8 cellular contexts compared by ENCODE assay signal in the genomic region with DNA sequence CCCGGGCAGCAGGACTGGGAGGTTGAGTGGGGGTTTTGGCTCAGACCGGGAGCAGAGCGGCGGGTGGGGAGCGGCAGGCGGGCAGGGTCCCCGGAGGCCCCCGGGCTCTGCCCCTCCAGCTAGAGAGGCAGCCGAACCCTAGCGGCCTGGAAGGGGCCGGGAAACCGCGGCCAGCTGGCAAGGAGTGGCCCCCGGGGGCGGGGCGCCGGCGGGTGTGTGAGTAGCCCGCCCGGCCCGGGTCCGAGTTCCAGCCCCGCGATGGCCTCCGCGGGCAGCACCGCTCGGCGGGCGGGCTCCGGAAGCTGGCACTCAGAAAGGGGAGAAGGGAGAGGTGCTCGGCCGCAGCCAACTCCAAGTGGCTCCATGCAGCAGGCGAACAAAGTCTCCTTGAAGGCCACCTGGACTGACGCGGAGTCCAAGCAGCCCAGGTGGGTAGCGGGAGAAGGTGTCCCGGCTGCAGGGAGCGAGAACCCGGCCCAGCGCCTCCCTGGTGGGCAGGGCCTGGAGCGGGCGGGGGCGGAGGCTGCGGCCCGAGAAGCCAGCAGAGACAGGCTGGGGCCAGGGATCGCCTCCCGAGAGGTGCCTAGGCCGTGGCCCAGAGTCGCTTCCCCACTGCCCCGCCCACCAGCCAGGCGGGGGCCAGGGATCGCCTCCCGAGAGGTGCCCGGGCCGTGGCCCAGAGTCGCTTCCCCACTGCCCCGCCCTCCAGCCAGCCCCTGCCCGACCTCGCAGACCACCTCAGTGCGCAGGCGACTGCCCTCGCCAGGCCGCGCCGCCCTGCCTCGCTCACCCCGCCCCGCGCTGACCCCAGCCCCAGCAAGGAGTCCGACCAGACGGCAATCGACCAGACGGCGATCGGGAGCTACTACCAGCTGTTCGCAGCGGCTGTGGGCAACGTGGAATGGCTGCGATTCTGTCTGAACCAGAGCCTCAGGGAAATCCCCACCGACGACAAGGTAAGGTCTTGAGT. TPM values are rescaled to one million over a fixed set of nuclear protein-coding genes. Genes with fewer than 3 reads are reported as not detected.
A peak's percentile ranks its signal among the peaks of the same experiment; 100 is the strongest.
DNase-seq lines count a peak whose midpoint lies in the region; FAIRE-seq and TF ChIP-seq lines count a peak whose summit lies in the region.

A gene with protein sequence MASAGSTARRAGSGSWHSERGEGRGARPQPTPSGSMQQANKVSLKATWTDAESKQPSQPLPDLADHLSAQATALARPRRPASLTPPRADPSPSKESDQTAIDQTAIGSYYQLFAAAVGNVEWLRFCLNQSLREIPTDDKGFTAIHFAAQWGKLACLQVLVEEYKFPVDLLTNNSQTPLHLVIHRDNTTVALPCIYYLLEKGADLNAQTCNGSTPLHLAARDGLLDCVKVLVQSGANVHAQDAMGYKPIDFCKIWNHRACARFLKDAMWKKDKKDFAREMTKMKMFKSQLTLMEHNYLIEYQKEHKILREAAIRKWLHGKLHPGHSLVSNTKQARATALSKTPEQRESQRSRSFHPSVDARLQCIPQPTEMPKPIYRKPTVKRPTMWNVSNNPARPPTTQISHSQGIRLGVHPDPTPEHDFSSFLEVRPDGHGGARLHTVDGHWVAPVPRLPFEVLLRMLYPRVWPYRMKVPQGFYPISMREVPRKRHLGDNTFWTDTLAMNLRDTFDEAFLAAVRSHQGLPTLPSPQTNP (plus strand): TSS at position 243 of the 970 bp plus-strand sequence. CDS start 16 bp downstream, at position 259.

- H3K4me3 ChIP-seq in SJCRH30, result peak within 1 kb of the TSS; percentile 61
- peak within 1 kb of the TSS; percentile 74 for H3K4me3 ChIP-seq in endocrine pancreas (ENCODE audit: control insufficient read depth, insufficient read depth, low read length)
- peak within 1 kb of the TSS; percentile 67 to 70 for H3K4me3 ChIP-seq in vagina

- peaks cover 26% of the 10 kb centered on the region for H3K4me1 Mint-ChIP-seq in mesothelial cell of epicardium

- H3K27me3 Mint-ChIP-seq in mesothelial cell of epicardium (ENCODE audit: low read depth), result peaks cover 7% of the 10 kb centered on the region

- H3K9me3 ChIP-seq in SJCRH30 (replicated peaks) (no peaks in the 10 kb centered on the region), endocrine pancreas (ENCODE audit: control insufficient read depth, low read length) (no peaks in the 10 kb centered on the region), vagina (no peaks in the 10 kb centered on the region)

- intact Hi-C loops in vagina (cut with DNase I), result no loop called here

- H3K27me3 ChIP-seq in SJCRH30, result no peaks in the 10 kb centered on the region
- no peaks in the 10 kb centered on the region for H3K27me3 ChIP-seq in endocrine pancreas (ENCODE audit: control insufficient read depth, insufficient read depth, low read length)
- no peaks in the 10 kb centered on the region for H3K27me3 ChIP-seq in vagina

- H3K4me3 Mint-ChIP-seq in mesothelial cell of epicardium, result peak within 1 kb of the TSS; percentile 82

- H3K9me3 Mint-ChIP-seq in mesothelial cell of epicardium, result no peaks in the 10 kb centered on the region

- no peak for FAIRE-seq in GM12892 (lab: Jason Lieb, UNC)

- H3K4me1 ChIP-seq in SJCRH30 (no peaks in the 10 kb centered on the region), endocrine pancreas (ENCODE audit: control insufficient read depth, insufficient read depth, low read length) (peaks cover 4% of the 10 kb centered on the region), vagina (peaks cover 24% of the 10 kb centered on the region)

- H3K36me3 ChIP-seq in SJCRH30 (no peaks in the 10 kb centered on the region), endocrine pancreas (ENCODE audit: control insufficient read depth, insufficient read depth, low read length) (no peaks in the 10 kb centered on the region), vagina (no peaks in the 10 kb centered on the region)

- no peaks in the 10 kb centered on the region for H3K36me3 Mint-ChIP-seq in mesothelial cell of epicardium

- no peak for TF ChIP-seq POLR2A in vagina (IDR thresholded peaks at IDR 0.05)
- no peak for TF ChIP-seq POLR2A in GM12892 (IDR thresholded peaks at IDR 0.05; ENCODE audit: low read depth, low read length)

- TF ChIP-seq CTCF in mesothelial cell of epicardium (IDR thresholded peaks at IDR 0.05; ENCODE audit: unreplicated experiment) (no peak), vagina (IDR thresholded peaks at IDR 0.05) (no peak)

- H3K27ac Mint-ChIP-seq in mesothelial cell of epicardium, result peak within 1 kb of the TSS; percentile 97

- no peak within 1 kb of the TSS; the same call in 1 of the 2 replicates for H3K27ac ChIP-seq in SJCRH30
- H3K27ac ChIP-seq in vagina, result peak within 1 kb of the TSS; percentile 92

- H3K9ac ChIP-seq in endocrine pancreas (ENCODE audit: control insufficient read depth, insufficient read depth, low read length), result peak within 1 kb of the TSS; percentile 63

- DNase-seq in stimulated activated naive CD4-positive, alpha-beta T cell (lab: John Stamatoyannopoulos, UW), result peak in 4 of 6 experiments; percentile 8 to 37 (median 22)
- no peak for DNase-seq in stimulated activated naive CD4-positive, alpha-beta T cell treated with Interleukin-2 at 50 U/mL for 16 hours (lab: John Stamatoyannopoulos, UW)
- DNase-seq in SJCRH30 (no peak), mesothelial cell of epicardium (ENCODE audit: low spot score in 2 of 2, unreplicated experiment in 2 of 2) (peak in 1 of 2 experiments; percentile 52), vagina (ENCODE audit: extremely low spot score in 2 of 2) (peak; percentile 79 to 85), HK-2 (ENCODE audit: unreplicated experiment) (no peak), GM12892 (ENCODE audit: insufficient read length) (no peak)

RNA-seq across cellular contexts. Expression of the gene that starts here (rescaled TPM):
- 0.36 TPM in 1 of 2 replicates, not detected in the other for total RNA-seq in SJCRH30 (2014; rRNA removed; shearing (Covaris generic))
- total RNA-seq in mesothelial cell of epicardium (3.6 to 4.9 TPM (median 4.0 TPM) in 3 replicates), vagina (4.9 TPM)
- not detected for polyA plus RNA-seq in GM12892 (2012; ENCODE audit: missing spikeins)

Comparison
In these comparisons a context has a peak if more than half of its experiments do, and no peak if none do; other contexts are left out.
1. DNase-seq: peak in stimulated activated naive CD4-positive, alpha-beta T cell (4 of 6) and vagina (2 of 2); none in stimulated activated naive CD4-positive, alpha-beta T cell treated with Interleukin-2 at 50 U/mL for 16 hours (single experiment), SJCRH30 (0 of 2), HK-2 (single experiment) and GM12892 (single experiment).
2. Peak in every context shown above with its lines, with median percentiles within 50 percentile points of each other: H3K4me3 ChIP-seq.